In the genomic region with DNA sequence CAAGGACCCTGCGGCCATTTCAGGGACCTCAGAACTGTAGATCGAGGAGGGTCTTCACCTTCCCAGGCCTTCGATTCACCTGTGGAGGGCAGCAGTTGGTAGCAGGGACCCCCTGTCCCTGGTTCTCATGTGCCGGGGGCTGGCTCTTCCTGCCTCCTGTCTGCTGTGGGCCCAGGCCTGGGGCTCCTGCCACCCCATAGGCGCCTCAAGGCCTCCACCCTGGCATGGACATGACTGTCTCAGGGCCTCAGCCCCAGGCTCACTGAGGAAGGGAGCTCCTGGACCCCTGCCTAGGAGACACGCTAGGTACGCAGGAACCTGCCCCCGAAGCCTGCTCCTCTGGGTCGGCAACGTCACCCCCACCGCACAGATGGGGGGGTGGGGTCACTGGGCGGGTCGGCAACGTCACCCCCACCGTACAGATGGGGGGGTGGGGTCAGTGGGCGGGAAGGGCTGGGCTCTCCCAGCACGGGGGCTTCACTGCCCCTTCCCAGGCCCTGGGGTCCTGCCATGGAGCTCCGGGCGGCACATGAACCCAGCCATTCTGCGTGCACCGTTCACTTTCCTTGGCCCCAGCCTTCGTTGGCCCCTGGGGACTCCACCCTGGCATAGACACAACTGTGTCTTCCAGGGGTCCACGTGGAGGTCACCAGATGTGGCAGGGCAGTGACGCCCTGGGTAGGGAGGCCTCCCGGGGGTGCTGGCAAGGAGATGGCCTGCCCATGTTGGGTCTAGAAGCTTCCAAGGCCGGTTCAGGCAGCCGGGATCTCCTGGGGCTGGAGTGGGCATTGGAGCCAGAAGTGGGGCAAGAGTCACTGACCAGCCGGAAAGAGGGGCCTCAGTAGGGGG, we compare ENCODE assay signal across 21 cellular contexts. TPM values are rescaled to one million over a fixed set of nuclear protein-coding genes. Genes with fewer than 3 reads are reported as not detected.
DNase-seq lines count a peak whose midpoint lies in the region; ATAC-seq and TF ChIP-seq lines count a peak whose summit lies in the region.
"Had no signal": no experiment of that assay in that cellular context is flagged by ENCODE, and none has a peak within 500 bp of the region (broad histone marks: within the 10 kb centered on the region; RNA-seq: fewer than 3 reads in every experiment).

No MANE protein-coding gene starts in this region.

- no peak overlapping the region for H3K4me3 ChIP-seq in IMR-90 (ENCODE audit: insufficient read depth, low read depth, low read length)
- H3K4me3 ChIP-seq in right cardiac atrium (ENCODE audit: low read length) = no peak overlapping the region
- H3K4me3 ChIP-seq in ascending aorta = no peak overlapping the region
- H3K4me3 ChIP-seq: GM12878 had no signal

- no peaks in the 10 kb centered on the region; the same call in 1 of the 2 replicates for H4K20me1 ChIP-seq in IMR-90 (ENCODE audit: insufficient read depth, low read length)

- no peaks in the 10 kb centered on the region for H3K4me1 Mint-ChIP-seq in type B pancreatic cell (ENCODE audit: unreplicated experiment)
- H3K4me1 Mint-ChIP-seq: CD4-positive, alpha-beta memory T cell had no signal

- H3K23ac ChIP-seq in IMR-90 (ENCODE audit: low read depth, low read length) = no peak overlapping the region

- H3K27ac ChIP-seq in IMR-90 (ENCODE audit: insufficient read depth, low read length) (no peak overlapping the region), right cardiac atrium (ENCODE audit: low read length) (no peak overlapping the region), ascending aorta (no peak overlapping the region)
- H3K27ac ChIP-seq: KMS-11 had no signal

- 0 out of 2 replicates have a peak, but pooled peaks cover 3% of the 10 kb centered on the region for H3K9me1 ChIP-seq in IMR-90 (ENCODE audit: insufficient read depth, low read length)

- peak overlapping the region; percentile 99 for H2AK9ac ChIP-seq in IMR-90 (replicated peaks; ENCODE audit: low read depth, low read length, poor library complexity)

- BruUV-seq in IMR-90 (replicated peaks; lab: Mats Ljungman, UMichigan) = no TSS peak

- H3K36me3 Mint-ChIP-seq in type B pancreatic cell = no peaks in the 10 kb centered on the region
- H3K36me3 Mint-ChIP-seq: CD4-positive, alpha-beta memory T cell had no signal

- H3K79me1 ChIP-seq in IMR-90 (ENCODE audit: low read depth in 1 of 2, low read length in 2 of 2) = no peaks in the 10 kb centered on the region

- peak overlapping the region; percentile 43 for H3K27ac Mint-ChIP-seq in type B pancreatic cell
- H3K27ac Mint-ChIP-seq: CD4-positive, alpha-beta memory T cell; HFFc6 had no signal

- no peak overlapping the region for H2AFZ ChIP-seq in IMR-90 (replicated peaks; ENCODE audit: low read length, poor library complexity)

- no peak overlapping the region for H3K4me3 Mint-ChIP-seq in type B pancreatic cell
- H3K4me3 Mint-ChIP-seq: CD4-positive, alpha-beta memory T cell; HFFc6 had no signal

- H4K8ac ChIP-seq in IMR-90 (ENCODE audit: low read depth in 2 of 2, low read length in 2 of 2) = 0 out of 4 replicates have a peak overlapping the region, but pooled peaks of 1 of the 2 experiments have one; percentile 40

- TF ChIP-seq POLR2A in IMR-90 (IDR thresholded peaks at IDR 0.05; ENCODE audit: low read depth, low read length) = no peak

- H2AK5ac ChIP-seq in IMR-90 (ENCODE audit: low read depth, low read length) = no peak overlapping the region

- DNase-seq in DMS 273 (lab: John Stamatoyannopoulos, UW; ENCODE audit: unreplicated experiment) (peak; percentile 20), DMS 273 treated with DMSO at 0.1 percent for 48 hours (lab: John Stamatoyannopoulos, UW) (no peak), IMR-90 (no peak), right cardiac atrium (peak in 2 of 3 donors; percentile 51 to 61), type B pancreatic cell (ENCODE audit: extremely low spot score, unreplicated experiment) (no peak), HT-29 (ENCODE audit: low spot score) (no peak), ascending aorta (ENCODE audit: low spot score in 2 of 2) (no peak)
- DNase-seq: CD4-positive, alpha-beta memory T cell; DMS53; EL; HFFc6; NCI-H1436; NCI-H1930; NCI-H345; NCI-H524 treated with DMSO at 0.1 percent for 48 hours; PC-3 had no signal

- H4K5ac ChIP-seq in IMR-90 (ENCODE audit: low read depth, low read length) = no peak overlapping the region

- ATAC-seq in IMR-90 (ENCODE audit: low read depth) (no peak), right cardiac atrium (no peak), GM19397 (IDR thresholded peaks at IDR 0.05; ENCODE audit: unreplicated experiment) (no peak)
- ATAC-seq: GM12878, PC-3 had no signal

- H3K14ac ChIP-seq in IMR-90 (replicated peaks; ENCODE audit: low read depth, low read length) = no peak overlapping the region

- no peak overlapping the region for H2BK15ac ChIP-seq in IMR-90 (ENCODE audit: low read depth, low read length)

- no peaks in the 10 kb centered on the region for H3K27me3 Mint-ChIP-seq in type B pancreatic cell
- H3K27me3 Mint-ChIP-seq: CD4-positive, alpha-beta memory T cell had no signal

- H3K4me1 ChIP-seq in IMR-90 (ENCODE audit: control insufficient read depth, insufficient read depth, low read length) (peaks cover 11% of the 10 kb centered on the region), right cardiac atrium (ENCODE audit: control insufficient read depth, insufficient read depth, low read length) (no peaks in the 10 kb centered on the region), ascending aorta (peaks cover 0 to 9% of the 10 kb centered on the region in 2 donors)

- H3K56ac ChIP-seq in IMR-90 (ENCODE audit: extremely low read depth, insufficient read depth, low read length) = no peak overlapping the region

- no peak overlapping the region for H3K9ac ChIP-seq in IMR-90 (ENCODE audit: low read depth, low read length)
- H3K9ac ChIP-seq: KMS-11 had no signal

- H3K4ac ChIP-seq in IMR-90 (ENCODE audit: low read depth, low read length) = peak overlapping the region; percentile 97; the same call in 1 of the 2 replicates

- H3K27me3 ChIP-seq in IMR-90 (ENCODE audit: control insufficient read depth, insufficient read depth, low read length) (no peaks in the 10 kb centered on the region), right cardiac atrium (ENCODE audit: control insufficient read depth, insufficient read depth) (no peaks in the 10 kb centered on the region), ascending aorta (no peaks in the 10 kb centered on the region)

- no peak overlapping the region for H4K91ac ChIP-seq in IMR-90 (ENCODE audit: insufficient read depth, low read depth, low read length)

- POLR2A ChIA-PET in IMR-90 (lab: Charles Lee; ENCODE audit: unreplicated experiment) = no interaction called here

- H2BK120ac ChIP-seq in IMR-90 (ENCODE audit: low read depth, low read length) = no peak overlapping the region

- H3K9me3 ChIP-seq in IMR-90 (ENCODE audit: control insufficient read depth, insufficient read depth, low read length) (no peaks in the 10 kb centered on the region), right cardiac atrium (ENCODE audit: control insufficient read depth, low read length) (no peaks in the 10 kb centered on the region), ascending aorta (no peaks in the 10 kb centered on the region)

- intact Hi-C loops in IMR-90 (cut with micrococcal nuclease) (loop anchor here (5.0 kb wide), 1 partner anchor 146 kb away; a partner anchor contains a TSS), right cardiac atrium (cut with DNase I) (no loop called here), ascending aorta (cut with DNase I) (loop anchor here (2.0 kb wide), 1 partner anchor 43 kb away; no protein-coding TSS in a partner anchor)

- 100% methylated on average over 6 of the region's 28 CpGs; no CpG with 5 or more reads in 1 of the 2 experiments for whole genome bisulfite sequencing in IMR-90 (ENCODE audit: extremely low coverage in 2 of 2, insufficient read length in 1 of 2), 2 experiments
- 67% methylated on average over 28 of the region's 28 CpGs for WGBS in right cardiac atrium

- TF ChIP-seq RAD21 in IMR-90 (IDR thresholded peaks at IDR 0.05; ENCODE audit: low read length) = no peak

- H3K36me3 ChIP-seq in IMR-90 (ENCODE audit: control insufficient read depth, insufficient read depth, low read length) = no peaks in the 10 kb centered on the region
- no peaks in the 10 kb centered on the region for H3K36me3 ChIP-seq in ascending aorta

- in situ Hi-C loops in IMR-90 (cut with MboI; ENCODE audit: low sequenced_read_pairs) = no loop called here

- H2BK5ac ChIP-seq in IMR-90 (ENCODE audit: low read depth, low read length, poor library complexity, severe bottlenecking) = no peak overlapping the region

- dilution Hi-C loops in IMR-90 (cut with HindIII; ENCODE audit: low sequenced_read_pairs, unreplicated experiment) = no loop called here

- H2BK20ac ChIP-seq in IMR-90 (ENCODE audit: low read depth, low read length) = no peak overlapping the region

- CTCF ChIA-PET in IMR-90 (lab: Yijun Ruan, JAX) = interaction anchor here (0.6 kb wide), 1 partner anchor 309 kb away, joined by 4 read pairs; no protein-coding TSS in a partner anchor

- no peak overlapping the region for H3K18ac ChIP-seq in IMR-90 (ENCODE audit: low read depth, low read length)

- no peak for TF ChIP-seq CTCF in IMR-90 (conservative IDR thresholded peaks at IDR 0.05; ENCODE audit: low read depth, low read length)
- TF ChIP-seq CTCF in type B pancreatic cell (conservative IDR thresholded peaks at IDR 0.05) = no peak
- no peak for TF ChIP-seq CTCF in ascending aorta (IDR thresholded peaks at IDR 0.05)

- no peak overlapping the region for H3K4me2 ChIP-seq in IMR-90 (ENCODE audit: low read depth, low read length)
- H3K4me2 ChIP-seq: KMS-11 had no signal

- H3K9me3 Mint-ChIP-seq in type B pancreatic cell = no peaks in the 10 kb centered on the region
- H3K9me3 Mint-ChIP-seq: CD4-positive, alpha-beta memory T cell; HFFc6 had no signal

TF ChIP-seq in IMR-90, 13 proteins besides CTCF, POLR2A, EP300 and RAD21 (continues in another document):
- TF ChIP-seq MAZ (IDR thresholded peaks at IDR 0.05; ENCODE audit: borderline replicate concordance, low read depth, low read length) (no peak), CHD1 (IDR thresholded peaks at IDR 0.05; ENCODE audit: low read depth, low read length) (no peak)

RNA-seq across cellular contexts. Expression of a gene that starts 3.5 kb away (rescaled TPM):
- total RNA-seq in IMR-90 (2012; rRNA removed) = not detected in 2 replicates
- 0.05 and 0.23 TPM in 2 replicates for polyA plus RNA-seq in IMR-90 (2012; rRNA removed)
- polyA plus RNA-seq in IMR-90 (2012; cell fraction: cytosol; rRNA removed) = 0.10 TPM in 1 of 2 replicates, not detected in the other
- 1.0 and 3.0 TPM in 2 replicates for polyA plus RNA-seq in IMR-90 (2012; cell fraction: nucleus; rRNA removed; ENCODE audit: low replicate concordance)
- total RNA-seq in right cardiac atrium = under 1 TPM in 3 of 4 donors, not detected in 1; 0.31 to 0.62 (median 0.31) TPM
- polyA plus RNA-seq in right cardiac atrium = 0.14 TPM
- total RNA-seq in type B pancreatic cell (ENCODE audit: low replicate concordance) = 1.2 and 2.4 TPM in 2 replicates
- total RNA-seq in HT-29 (2014; rRNA removed; shearing (Covaris generic)) = 0.13 TPM in 1 of 2 replicates, not detected in the other
- total RNA-seq in ascending aorta = 2.2 TPM
- total RNA-seq: SK-MEL-5 had no signal
- polyA plus RNA-seq: AG04450; CD4-positive, alpha-beta memory T cell; GM12878 had no signal

RNA-seq across cellular contexts. Expression of a gene that starts 24.9 kb away (rescaled TPM):
- total RNA-seq in IMR-90 (2012; rRNA removed) = not detected in 2 replicates
- polyA plus RNA-seq in IMR-90 (2012; rRNA removed) = not detected in 2 replicates
- 0.01 TPM in 1 of 2 replicates, not detected in the other for polyA plus RNA-seq in IMR-90 (2012; cell fraction: cytosol; rRNA removed)
- polyA plus RNA-seq in IMR-90 (2012; cell fraction: nucleus; rRNA removed; ENCODE audit: low replicate concordance) = 0.10 and 0.12 TPM in 2 replicates
- 10 to 100 TPM; 28.9 to 40.0 (median 34.5) TPM for total RNA-seq in right cardiac atrium
- 36.3 TPM for polyA plus RNA-seq in right cardiac atrium
- total RNA-seq in type B pancreatic cell (ENCODE audit: low replicate concordance) = 0.55 and 0.72 TPM in 2 replicates
- total RNA-seq in HT-29 (2014; rRNA removed; shearing (Covaris generic)) = 16.1 and 17.6 TPM in 2 replicates
- 33.5 TPM for total RNA-seq in ascending aorta
- total RNA-seq: CD4-positive, alpha-beta memory T cell; HFFc6; SK-MEL-5 had no signal
- polyA plus RNA-seq: AG04450 had no signal

Comparison
In these comparisons a context has a peak if more than half of its experiments do, and no peak if none do; other contexts are left out.
1. DNase-seq: peak in DMS 273 (single experiment) and right cardiac atrium (2 of 3); none in DMS 273 treated with DMSO at 0.1 percent for 48 hours (single experiment), IMR-90 (single experiment), type B pancreatic cell (single experiment), HT-29 (single experiment) and ascending aorta (0 of 2).
2. intact Hi-C loops: an anchor here in IMR-90 (5.0 kb wide) and ascending aorta (2.0 kb wide); none called in right cardiac atrium.